8 cellular contexts compared by ENCODE assay signal in the genomic region with DNA sequence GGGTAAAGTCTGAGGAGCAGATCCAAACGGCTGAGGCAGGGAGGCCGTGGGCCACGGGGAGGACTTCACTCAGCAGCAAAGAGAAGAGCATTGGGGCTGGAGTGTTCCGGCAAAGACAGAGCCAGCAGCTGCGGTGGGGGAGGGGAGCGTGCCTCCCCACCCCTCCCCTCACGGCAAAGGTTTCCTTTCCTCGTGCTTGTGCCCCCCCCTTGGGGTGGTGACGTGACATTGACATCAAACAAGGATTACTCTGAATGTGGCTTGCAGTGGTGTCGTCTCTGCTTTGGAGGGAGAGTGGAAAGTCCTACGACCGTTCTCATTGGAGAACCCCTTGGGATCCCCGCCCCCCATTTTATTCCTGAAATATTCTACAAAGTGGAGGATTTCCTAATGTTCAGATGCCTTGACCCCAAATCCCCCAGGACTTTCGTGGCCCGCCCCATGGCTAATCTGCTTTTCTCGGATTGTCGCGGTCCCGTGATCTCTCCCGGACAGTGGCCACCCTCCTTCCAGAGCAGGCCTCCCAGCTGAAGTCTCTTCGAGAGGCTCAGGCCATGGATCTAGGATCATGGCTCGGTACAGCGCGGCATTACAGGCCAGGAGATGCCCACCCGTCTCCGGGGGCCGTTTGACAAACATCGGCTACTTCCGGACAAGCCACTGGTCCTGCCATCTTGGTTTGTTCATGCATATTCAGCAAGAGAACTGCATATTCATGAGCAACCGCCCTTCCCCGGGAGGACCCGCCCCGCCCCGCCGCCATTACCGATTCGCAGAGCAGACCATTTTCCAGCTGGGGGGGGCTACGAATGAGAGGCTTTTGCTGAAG. TPM values are rescaled to one million over a fixed set of nuclear protein-coding genes. Genes with fewer than 3 reads are reported as not detected.
DNase-seq lines count a peak whose midpoint lies in the region; ATAC-seq and TF ChIP-seq lines count a peak whose summit lies in the region.

No MANE protein-coding gene starts in this region.

- TF ChIP-seq POLR2A in esophagus muscularis mucosa (IDR thresholded peaks at IDR 0.05; ENCODE audit: low read depth): peak; percentile 45

- H3K9me3 ChIP-seq in KOPT-K1 (ENCODE audit: insufficient read depth, low read length, poor library complexity, severe bottlenecking) (no peaks in the 10 kb centered on the region), Panc1 (ENCODE audit: control insufficient read depth, insufficient read depth, low read depth, low read length) (no peaks in the 10 kb centered on the region), esophagus muscularis mucosa (no peaks in the 10 kb centered on the region), muscle layer of colon (ENCODE audit: low read length) (no peaks in the 10 kb centered on the region)

- peak overlapping the region; percentile 100 for H3K27ac Mint-ChIP-seq in activated T-cell treated with anti-CD3 and anti-CD28 coated beads, Interleukin-2, amount 50 U/mL, for 72 hours

- H3K36me3 Mint-ChIP-seq in activated T-cell treated with anti-CD3 and anti-CD28 coated beads, Interleukin-2, amount 50 U/mL, for 72 hours (ENCODE audit: insufficient read depth in 2 of 2): peaks cover 8 to 10% of the 10 kb centered on the region in 2 donors

- H3K4me1 Mint-ChIP-seq in activated T-cell treated with anti-CD3 and anti-CD28 coated beads, Interleukin-2, amount 50 U/mL, for 72 hours (ENCODE audit: low read depth): peaks cover 73% of the 10 kb centered on the region

- H3K4me3 Mint-ChIP-seq in activated T-cell treated with anti-CD3 and anti-CD28 coated beads, Interleukin-2, amount 50 U/mL, for 72 hours: peak overlapping the region; percentile 98 to 100

- DNase-seq in DMS 273 treated with DMSO at 0.1 percent for 48 hours (lab: John Stamatoyannopoulos, UW) (peak; percentile 84), Panc1 (ENCODE audit: low read depth, low spot score) (no peak), esophagus muscularis mucosa (ENCODE audit: extremely low spot score) (peak; percentile 99)
- DNase-seq in activated T-cell treated with anti-CD3 and anti-CD28 coated beads, Interleukin-2, amount 50 U/mL, for 72 hours: peak; percentile 91 to 95
- peak; percentile 92 for DNase-seq in stimulated activated CD8-positive, alpha-beta memory T cell treated with anti-CD3 and anti-CD28 coated beads, Interleukin-4, amount 100 ng/mL, for 48 hours

- in situ Hi-C loops in Panc1 (cut with HindIII; ENCODE audit: low pct_unique_long_range_greater_than_20kb, low sequenced_read_pairs): no loop called here

- peak overlapping the region; percentile 91 to 95 for H3K4me3 ChIP-seq in Panc1 (ENCODE audit: low read depth in 2 of 2, low read length in 2 of 2)
- peak overlapping the region; percentile 52 to 92 (median 70) for H3K4me3 ChIP-seq in esophagus muscularis mucosa
- peak overlapping the region; percentile 63 to 86 for H3K4me3 ChIP-seq in muscle layer of colon (ENCODE audit: low read depth in 1 of 2, low read length in 2 of 2)

- TSS peak; percentile 94 for BruUV-seq in Panc1 (replicated peaks; lab: Mats Ljungman, UMichigan)

- CTCF ChIA-PET in Panc1 (lab: Charles Lee): no interaction called here

- H3K27me3 ChIP-seq in Panc1 (ENCODE audit: control insufficient read depth, insufficient read depth, low read length) (no peaks in the 10 kb centered on the region), esophagus muscularis mucosa (peaks cover 0 to 3% (median 0%) of the 10 kb centered on the region in 4 donors), muscle layer of colon (ENCODE audit: control insufficient read depth in 1 of 2, insufficient read depth in 2 of 2, low read length in 2 of 2) (no peaks in the 10 kb centered on the region)

- H3K9ac ChIP-seq in muscle layer of colon (ENCODE audit: low read length): peak overlapping the region; percentile 78

- WGBS in esophagus muscularis mucosa: 0% methylated on average over 27 of the region's 38 CpGs

- TF ChIP-seq EP300 in esophagus muscularis mucosa (IDR thresholded peaks at IDR 0.05): peak; percentile 64

- ATAC-seq in GM21786 (IDR thresholded peaks at IDR 0.05; ENCODE audit: unreplicated experiment) (peak; percentile 28), Panc1 (peak; percentile 81)
- peak; percentile 62 to 65 for ATAC-seq in activated T-cell treated with anti-CD3 and anti-CD28 coated beads, Interleukin-2, amount 50 U/mL, for 72 hours (replicated peaks in 1 of 2)

- POLR2A ChIA-PET in Panc1 (lab: Charles Lee): interaction anchor here (0.5 to 0.7 kb wide), 7 partner anchors 17 to 449 kb away, joined by 3 to 9 read pairs (median 3); a partner anchor contains a TSS

- H3K4me1 ChIP-seq in Panc1 (ENCODE audit: control insufficient read depth, insufficient read depth, low read length) (peaks cover 31% of the 10 kb centered on the region), esophagus muscularis mucosa (peaks cover 57 to 74% (median 73%) of the 10 kb centered on the region in 4 donors), muscle layer of colon (ENCODE audit: insufficient read depth, low read length) (peaks cover 35% of the 10 kb centered on the region)

- H3K27ac ChIP-seq in KOPT-K1 (ENCODE audit: low read depth, low read length, poor library complexity, severe bottlenecking) (peak overlapping the region; percentile 99), Panc1 (ENCODE audit: low read length) (peak overlapping the region; percentile 99), esophagus muscularis mucosa (replicated peaks in 1 of 4) (peak overlapping the region; percentile 100), muscle layer of colon (ENCODE audit: low read depth, low read length) (peak overlapping the region; percentile 99)

- no peak for TF ChIP-seq CTCF in Panc1 (IDR thresholded peaks at IDR 0.05)
- TF ChIP-seq CTCF in esophagus muscularis mucosa (IDR thresholded peaks at IDR 0.05): no peak

- H3K36me3 ChIP-seq in KOPT-K1 (ENCODE audit: insufficient read depth, low read length) (peaks cover 20% of the 10 kb centered on the region), Panc1 (ENCODE audit: control insufficient read depth, insufficient read depth, low read length) (no peaks in the 10 kb centered on the region; the same call in 1 of the 2 replicates), esophagus muscularis mucosa (no peaks in the 10 kb centered on the region), muscle layer of colon (ENCODE audit: insufficient read depth, low read length) (no peaks in the 10 kb centered on the region)

- no peaks in the 10 kb centered on the region for H3K27me3 Mint-ChIP-seq in activated T-cell treated with anti-CD3 and anti-CD28 coated beads, Interleukin-2, amount 50 U/mL, for 72 hours (ENCODE audit: low read depth)

- H3K9me3 Mint-ChIP-seq in activated T-cell treated with anti-CD3 and anti-CD28 coated beads, Interleukin-2, amount 50 U/mL, for 72 hours: no peaks in the 10 kb centered on the region

- intact Hi-C loops in Panc1 (cut with micrococcal nuclease; ENCODE audit: unreplicated experiment) (no loop called here), esophagus muscularis mucosa (cut with DNase I) (loop anchor here (2.0 kb wide), 1 partner anchor 75 kb away; a partner anchor contains a TSS)

RNA-seq across cellular contexts. Expression of a gene that starts 0.7 kb away (rescaled TPM):
- total RNA-seq in Panc1 (2021; ENCODE audit: unreplicated experiment): 181 TPM
- 184 TPM for polyA plus RNA-seq in Panc1 (2012; ENCODE audit: insufficient read length)
- 100 to 1,000 TPM; 211 to 249 TPM for total RNA-seq in activated T-cell treated with anti-CD3 and anti-CD28 coated beads, Interleukin-2, amount 50 U/mL, for 72 hours
- 10 to 100 TPM; 29.5 to 66.4 (median 46.9) TPM for total RNA-seq in esophagus muscularis mucosa

RNA-seq across cellular contexts. Expression of a gene that starts 2.2 kb away (rescaled TPM):
- total RNA-seq in Panc1 (2021; ENCODE audit: unreplicated experiment) (not detected), esophagus muscularis mucosa (not detected)
- 0.27 TPM for polyA plus RNA-seq in Panc1 (2012; ENCODE audit: insufficient read length)
- total RNA-seq in activated T-cell treated with anti-CD3 and anti-CD28 coated beads, Interleukin-2, amount 50 U/mL, for 72 hours: under 1 TPM in 1 of 2 donors, not detected in 1; 0.25 TPM

RNA-seq across cellular contexts. Expression of a gene that starts 4.0 kb away (rescaled TPM):
- total RNA-seq in Panc1 (2021; ENCODE audit: unreplicated experiment) (24.9 TPM), esophagus muscularis mucosa (100 to 1,000 TPM in 2 of 4 donors, 10 to 100 TPM in 2; 57.5 to 113 (median 87.7) TPM)
- polyA plus RNA-seq in Panc1 (2012; ENCODE audit: insufficient read length): 21.5 TPM
- 10 to 100 TPM; 28.5 to 29.0 TPM for total RNA-seq in activated T-cell treated with anti-CD3 and anti-CD28 coated beads, Interleukin-2, amount 50 U/mL, for 72 hours

RNA-seq across cellular contexts. Expression of a gene that starts 38.6 kb away (rescaled TPM):
- total RNA-seq in Panc1 (2021; ENCODE audit: unreplicated experiment) (14.3 TPM), esophagus muscularis mucosa (10 to 100 TPM in 1 of 4 donors, 1 to 10 TPM in 3; 5.0 to 12.8 (median 8.1) TPM)
- polyA plus RNA-seq in Panc1 (2012; ENCODE audit: insufficient read length): 21.4 TPM
- 10 to 100 TPM; 25.5 to 26.8 TPM for total RNA-seq in activated T-cell treated with anti-CD3 and anti-CD28 coated beads, Interleukin-2, amount 50 U/mL, for 72 hours

RNA-seq across cellular contexts. Expression of a gene that starts 44.1 kb away (rescaled TPM):
- 4.4 TPM for total RNA-seq in Panc1 (2021; ENCODE audit: unreplicated experiment)
- 11.0 TPM for polyA plus RNA-seq in Panc1 (2012; ENCODE audit: insufficient read length)
- total RNA-seq in activated T-cell treated with anti-CD3 and anti-CD28 coated beads, Interleukin-2, amount 50 U/mL, for 72 hours: 1 to 10 TPM; 4.9 to 5.3 TPM
- total RNA-seq in esophagus muscularis mucosa: 1 to 10 TPM in 2 of 4 donors, under 1 TPM in 1, not detected in 1; 0.50 to 1.9 (median 1.3) TPM

Comparison
In these comparisons a context has a peak if more than half of its experiments do, and no peak if none do; other contexts are left out.
1. ATAC-seq: peak in every context shown above with its lines; median percentile 81 in Panc1; 64 in activated T-cell treated with anti-CD3 and anti-CD28 coated beads, Interleukin-2, amount 50 U/mL, for 72 hours; 28 in GM21786.